In genomic region chr16:79639576-79640311, GRCh38 we compare ENCODE assay signal across 14 cellular contexts. TPM values are rescaled to one million over a fixed set of nuclear protein-coding genes. Genes with fewer than 3 reads are reported as not detected.
DNase-seq lines count a peak whose midpoint lies in the region; ATAC-seq and FAIRE-seq lines count a peak whose summit lies in the region.
"Had no signal": no experiment of that assay in that cellular context is flagged by ENCODE, and none has a peak within 500 bp of the region (broad histone marks: within the 10 kb centered on the region; RNA-seq: fewer than 3 reads in every experiment).

No MANE protein-coding gene starts in this region.

- H3K36me3 Mint-ChIP-seq in activated T-helper 1 cell treated with anti-CD3 and anti-CD28 coated beads, Interleukin-12 subunit alpha, Interleukin-12 subunit beta, Interleukin-2, Interleukin-4 antibody, amounts not matched to agents 30 ng/mL and 10 ng/mL and 1 ng/mL, durations not matched to agents 14 hours and 24 hours and 36 hours (ENCODE audit: low read depth) = peaks cover 4% of the 10 kb centered on the region

- intact Hi-C loops in activated T-helper 1 cell treated with anti-CD3 and anti-CD28 coated beads, Interleukin-12 subunit alpha, Interleukin-12 subunit beta, Interleukin-2, Interleukin-4 antibody, amounts not matched to agents 30 ng/mL and 10 ng/mL and 1 ng/mL, durations not matched to agents 14 hours and 24 hours and 36 hours (cut with micrococcal nuclease) = loop anchor here (1.0 kb wide), 2 partner anchors 21 to 39 kb away; partner anchors contain the start of gene MAF

- H2BK15ac ChIP-seq in mesenchymal stem cell (ENCODE audit: low read depth, poor library complexity, severe bottlenecking) = no peak overlapping the region

- peaks cover 55% of the 10 kb centered on the region for H3K4me1 Mint-ChIP-seq in activated T-helper 1 cell treated with anti-CD3 and anti-CD28 coated beads, Interleukin-12 subunit alpha, Interleukin-12 subunit beta, Interleukin-2, Interleukin-4 antibody, amounts not matched to agents 30 ng/mL and 10 ng/mL and 1 ng/mL, durations not matched to agents 14 hours and 24 hours and 36 hours (ENCODE audit: low read depth)

- H2AFZ ChIP-seq in mesenchymal stem cell (ENCODE audit: low read depth, low read length) = no peak overlapping the region

- peak overlapping the region; percentile 20 for H3K9ac ChIP-seq in mesenchymal stem cell (ENCODE audit: low read length)
- H3K9ac ChIP-seq: SK-N-SH had no signal

- H3K4ac ChIP-seq in mesenchymal stem cell (ENCODE audit: low read depth in 1 of 2, low read length in 2 of 2) = no peak overlapping the region

- no peaks in the 10 kb centered on the region for H3K79me1 ChIP-seq in mesenchymal stem cell (replicated peaks; ENCODE audit: low read length, poor library complexity, severe bottlenecking)

- H4K91ac ChIP-seq in mesenchymal stem cell (ENCODE audit: low read length) = no peak overlapping the region

- H3K9me3 Mint-ChIP-seq in activated T-helper 1 cell treated with anti-CD3 and anti-CD28 coated beads, Interleukin-12 subunit alpha, Interleukin-12 subunit beta, Interleukin-2, Interleukin-4 antibody, amounts not matched to agents 30 ng/mL and 10 ng/mL and 1 ng/mL, durations not matched to agents 14 hours and 24 hours and 36 hours = no peaks in the 10 kb centered on the region

- DNase-seq in DMS153 (lab: John Stamatoyannopoulos, UW) (peak; percentile 15), DMS153 treated with DMSO at 0.1 percent for 48 hours (lab: John Stamatoyannopoulos, UW; ENCODE audit: unreplicated experiment) (no peak), mesenchymal stem cell (peak; percentile 16), GM19239 (ENCODE audit: insufficient read length, low spot score) (no peak)
- DNase-seq in activated T-helper 1 cell treated with anti-CD3 and anti-CD28 coated beads, Interleukin-12 subunit alpha, Interleukin-12 subunit beta, Interleukin-2, Interleukin-4 antibody, amounts not matched to agents 30 ng/mL and 10 ng/mL and 1 ng/mL, durations not matched to agents 14 hours and 24 hours and 36 hours (ENCODE audit: low spot score) = no peak
- DNase-seq: NCI-H446 treated with DMSO at 0.1 percent for 48 hours, retina, SK-N-SH, testis had no signal

- H2AK5ac ChIP-seq in mesenchymal stem cell (ENCODE audit: low read length, severe bottlenecking) = no peak overlapping the region

- H3K4me3 Mint-ChIP-seq in activated T-helper 1 cell treated with anti-CD3 and anti-CD28 coated beads, Interleukin-12 subunit alpha, Interleukin-12 subunit beta, Interleukin-2, Interleukin-4 antibody, amounts not matched to agents 30 ng/mL and 10 ng/mL and 1 ng/mL, durations not matched to agents 14 hours and 24 hours and 36 hours = peak overlapping the region; percentile 38

- H3K27ac Mint-ChIP-seq in activated T-helper 1 cell treated with anti-CD3 and anti-CD28 coated beads, Interleukin-12 subunit alpha, Interleukin-12 subunit beta, Interleukin-2, Interleukin-4 antibody, amounts not matched to agents 30 ng/mL and 10 ng/mL and 1 ng/mL, durations not matched to agents 14 hours and 24 hours and 36 hours = peak overlapping the region; percentile 85

- FAIRE-seq in GM19239 (lab: Jason Lieb, UNC) = no peak
- FAIRE-seq: GM12892 had no signal

- no peak overlapping the region for H2BK12ac ChIP-seq in mesenchymal stem cell (ENCODE audit: low read length in 2 of 2)

- H3K27me3 ChIP-seq in mesenchymal stem cell (ENCODE audit: control insufficient read depth in 1 of 2, insufficient read depth in 1 of 2, low read length in 2 of 2) = no peaks in the 10 kb centered on the region
- H3K27me3 ChIP-seq: testis had no signal

- no peak overlapping the region for H4K8ac ChIP-seq in mesenchymal stem cell (ENCODE audit: low read length)

- no peaks in the 10 kb centered on the region for H3K27me3 Mint-ChIP-seq in activated T-helper 1 cell treated with anti-CD3 and anti-CD28 coated beads, Interleukin-12 subunit alpha, Interleukin-12 subunit beta, Interleukin-2, Interleukin-4 antibody, amounts not matched to agents 30 ng/mL and 10 ng/mL and 1 ng/mL, durations not matched to agents 14 hours and 24 hours and 36 hours (ENCODE audit: insufficient read depth)

- no peak overlapping the region for H3K14ac ChIP-seq in mesenchymal stem cell (ENCODE audit: low read length in 2 of 2)

- peak; percentile 52 for ATAC-seq in HG03442 (IDR thresholded peaks at IDR 0.05; ENCODE audit: unreplicated experiment)
- no peak for ATAC-seq in HG03439 (IDR thresholded peaks at IDR 0.05; ENCODE audit: unreplicated experiment)
- ATAC-seq in GM21360 (IDR thresholded peaks at IDR 0.05; ENCODE audit: unreplicated experiment) = no peak

- no peak overlapping the region for H3K4me3 ChIP-seq in mesenchymal stem cell (ENCODE audit: insufficient read depth in 1 of 2, low read depth in 1 of 2, low read length in 2 of 2)
- H3K4me3 ChIP-seq: testis had no signal

- H3K9me3 ChIP-seq in mesenchymal stem cell (ENCODE audit: control insufficient read depth, low read length) = no peaks in the 10 kb centered on the region
- H3K9me3 ChIP-seq: SK-N-SH, testis had no signal

- no peak overlapping the region for H3K27ac ChIP-seq in mesenchymal stem cell (ENCODE audit: low read length, poor library complexity, severe bottlenecking)
- H3K27ac ChIP-seq: 22Rv1, testis had no signal

- H3K4me1 ChIP-seq in mesenchymal stem cell (ENCODE audit: control insufficient read depth, insufficient read depth, low read depth, low read length) = peaks cover 11% of the 10 kb centered on the region

- H2BK5ac ChIP-seq in mesenchymal stem cell (ENCODE audit: low read depth, low read length, poor library complexity, severe bottlenecking) = no peak overlapping the region

- WGBS in mesenchymal stem cell = 95% methylated on average over 13 of the region's 13 CpGs

- no peak overlapping the region for H3K4me2 ChIP-seq in mesenchymal stem cell (ENCODE audit: low read length, poor library complexity, severe bottlenecking)
- H3K4me2 ChIP-seq: SK-N-SH had no signal

- H3K36me3 ChIP-seq in mesenchymal stem cell (ENCODE audit: control insufficient read depth in 1 of 2, insufficient read depth in 2 of 2, low read depth in 1 of 2, low read length in 2 of 2) = no peaks in the 10 kb centered on the region

- no peak overlapping the region for H3K23ac ChIP-seq in mesenchymal stem cell (ENCODE audit: low read length in 2 of 2)

- H3K18ac ChIP-seq in mesenchymal stem cell (ENCODE audit: low read depth in 1 of 2, low read length in 2 of 2) = no peak overlapping the region

- no peak overlapping the region for H2BK120ac ChIP-seq in mesenchymal stem cell (ENCODE audit: low read depth, low read length)

RNA-seq across cellular contexts. Expression of gene MAF, which starts 39.2 kb away (rescaled TPM):
- 90.5 and 95.5 TPM in 2 replicates for total RNA-seq in activated T-helper 1 cell treated with anti-CD3 and anti-CD28 coated beads, Interleukin-12 subunit alpha, Interleukin-12 subunit beta, Interleukin-2, Interleukin-4 antibody, amounts not matched to agents 30 ng/mL and 10 ng/mL and 1 ng/mL, durations not matched to agents 14 hours and 24 hours and 36 hours
- 32.9 TPM for polyA plus RNA-seq in mesenchymal stem cell (2013, experiment 1 of 2)
- polyA plus RNA-seq in mesenchymal stem cell (2013, experiment 2 of 2) = 32.6 TPM

Comparison
In these comparisons a context has a peak if more than half of its experiments do, and no peak if none do; other contexts are left out.
1. DNase-seq: peak in DMS153 (single experiment) and mesenchymal stem cell (single experiment); none in DMS153 treated with DMSO at 0.1 percent for 48 hours (single experiment), activated T-helper 1 cell treated with anti-CD3 and anti-CD28 coated beads, Interleukin-12 subunit alpha, Interleukin-12 subunit beta, Interleukin-2, Interleukin-4 antibody, amounts not matched to agents 30 ng/mL and 10 ng/mL and 1 ng/mL, durations not matched to agents 14 hours and 24 hours and 36 hours (single experiment) and GM19239 (single experiment).